18 cellular contexts compared by ENCODE assay signal in the genomic region with DNA sequence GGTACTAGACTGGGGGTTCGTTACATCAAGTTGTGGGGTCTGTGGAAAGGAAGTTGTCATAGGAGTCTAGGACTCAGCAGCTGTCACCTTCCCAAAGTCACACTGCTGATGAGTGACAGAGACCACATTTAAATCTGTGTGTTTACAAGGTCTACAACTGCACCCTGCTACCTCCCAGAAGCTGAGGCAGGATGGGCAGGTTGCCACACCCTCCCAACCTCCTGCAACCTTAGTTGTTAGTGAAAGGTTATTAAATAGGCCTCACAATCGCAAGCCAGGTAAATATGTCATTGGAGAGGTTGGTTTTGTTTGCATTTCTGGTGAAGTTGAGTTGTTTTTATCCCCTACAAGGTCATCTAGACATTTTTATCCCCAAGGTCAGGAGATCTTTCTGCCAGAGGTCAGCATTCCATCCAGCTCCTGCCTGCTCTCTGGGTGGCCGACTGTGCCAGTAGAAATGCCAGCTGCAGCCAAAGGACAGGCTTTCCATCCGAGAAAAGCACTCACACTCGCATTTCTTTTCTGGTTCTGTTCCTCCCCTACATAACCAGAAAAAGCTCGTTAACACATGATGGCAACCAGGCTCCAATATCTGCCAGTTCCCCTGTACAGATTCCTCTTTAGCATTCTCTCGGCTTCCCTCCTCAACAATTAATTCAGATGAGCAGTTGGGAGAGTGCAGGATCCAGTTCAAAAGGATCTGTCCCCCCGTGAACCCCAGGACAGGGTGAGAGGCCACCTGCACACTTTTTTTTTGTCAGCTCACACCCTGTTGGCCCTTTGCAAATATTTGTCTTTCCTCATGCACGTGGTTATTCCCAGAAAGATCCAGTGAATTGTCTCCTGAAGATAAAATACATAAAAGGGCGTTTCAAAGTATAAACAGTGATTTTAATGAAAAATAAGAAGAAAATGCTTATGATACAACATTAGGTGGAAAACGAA.
A peak's percentile ranks its signal among the peaks of the same experiment; 100 is the strongest.
DNase-seq lines count a peak whose midpoint lies in the region; ATAC-seq, FAIRE-seq and TF ChIP-seq lines count a peak whose summit lies in the region.
"Had no signal": no experiment of that assay in that cellular context is flagged by ENCODE, and none has a peak within 500 bp of the region (broad histone marks: within the 10 kb centered on the region; RNA-seq: fewer than 3 reads in every experiment).

No MANE protein-coding gene starts in this region.

- H3K9me3 ChIP-seq in heart right ventricle (peaks cover 0 to 11% (median 0%) of the 10 kb centered on the region in 11 donors), pancreas (no peaks in the 10 kb centered on the region)
- H3K9me3 ChIP-seq: SK-N-SH, transverse colon had no signal

- no peak overlapping the region for H3K4me3 Mint-ChIP-seq in stimulated activated naive B cell treated with anti-CD40 and anti-IgM and Interleukin-4, amounts not matched to agents 10 μg/mL and 1 μg/mL and 100 μg/mL, for 72 hours
- no peak overlapping the region for H3K4me3 Mint-ChIP-seq in activated CD8-positive, alpha-beta T cell treated with anti-CD3 and anti-CD28 coated beads, Interleukin-2, amount 10 ng/mL, durations not matched to agents 7 days and 5 days
- H3K4me3 Mint-ChIP-seq: mesothelial cell of epicardium, nephron had no signal

- H3K27me3 ChIP-seq in heart right ventricle (no peaks in the 10 kb centered on the region), pancreas (no peaks in the 10 kb centered on the region)
- H3K27me3 ChIP-seq: transverse colon had no signal

- peak overlapping the region in 4 of 10 donors; percentile 37 to 46 (median 42) for H3K27ac ChIP-seq in heart right ventricle
- no peak overlapping the region for H3K27ac ChIP-seq in pancreas
- H3K27ac ChIP-seq: transverse colon had no signal

- H3K4me3 ChIP-seq in heart right ventricle: no peak overlapping the region
- no peak overlapping the region for H3K4me3 ChIP-seq in pancreas
- H3K4me3 ChIP-seq: transverse colon had no signal

- DNase-seq in G401 (ENCODE audit: low spot score): peak; percentile 47
- DNase-seq in NCI-H69 (lab: John Stamatoyannopoulos, UW): peak; percentile 41
- no peak for DNase-seq in heart right ventricle
- DNase-seq in pancreas: peak in 2 of 6 donors; percentile 6 to 23
- no peak for DNase-seq in stimulated activated naive B cell treated with anti-CD40 and anti-IgM and Interleukin-4, amounts not matched to agents 10 μg/mL and 1 μg/mL and 100 μg/mL, for 72 hours
- DNase-seq in activated CD8-positive, alpha-beta T cell treated with anti-CD3 and anti-CD28 coated beads, Interleukin-2, amount 10 ng/mL, durations not matched to agents 7 days and 5 days: no peak
- DNase-seq: activated CD4-positive, alpha-beta T cell treated with anti-CD3 and anti-CD28 coated beads, Interleukin-2, amount 50 U/mL, for 48 hours; activated naive CD4-positive, alpha-beta T cell treated with Interleukin-2 at 50 U/mL for 16 hours; NK-92 treated with Interleukin-12 subunit alpha and Interleukin-12 subunit beta, amount 100 ng/mL, for 24 hours; SK-N-SH; stimulated activated CD4-positive, alpha-beta T cell treated with anti-CD3 and anti-CD28 coated beads, Interleukin-2, amount 100 ng/mL, for 24 hours; stimulated activated naive CD4-positive, alpha-beta T cell; transverse colon had no signal

- intact Hi-C loops in heart right ventricle (cut with DNase I) (no loop called here), pancreas (cut with DNase I) (no loop called here)

- H3K4me1 Mint-ChIP-seq in stimulated activated naive B cell treated with anti-CD40 and anti-IgM and Interleukin-4, amounts not matched to agents 10 μg/mL and 1 μg/mL and 100 μg/mL, for 72 hours: no peaks in the 10 kb centered on the region
- H3K4me1 Mint-ChIP-seq in activated CD8-positive, alpha-beta T cell treated with anti-CD3 and anti-CD28 coated beads, Interleukin-2, amount 10 ng/mL, durations not matched to agents 7 days and 5 days (ENCODE audit: low read depth): peaks cover 4% of the 10 kb centered on the region

- no peak for TF ChIP-seq CTCF in heart right ventricle (IDR thresholded peaks at IDR 0.05)
- no peak for TF ChIP-seq CTCF in pancreas (IDR thresholded peaks at IDR 0.05)

- H3K27me3 Mint-ChIP-seq in stimulated activated naive B cell treated with anti-CD40 and anti-IgM and Interleukin-4, amounts not matched to agents 10 μg/mL and 1 μg/mL and 100 μg/mL, for 72 hours: no peaks in the 10 kb centered on the region
- H3K27me3 Mint-ChIP-seq in activated CD8-positive, alpha-beta T cell treated with anti-CD3 and anti-CD28 coated beads, Interleukin-2, amount 10 ng/mL, durations not matched to agents 7 days and 5 days (ENCODE audit: low read depth): no peaks in the 10 kb centered on the region

- 61 to 65% methylated on average over 11 of the region's 11 CpGs for WGBS in heart right ventricle, 2 donors
- WGBS in pancreas, 2 donors: 24 to 30% methylated on average over 11 of the region's 11 CpGs

- H3K36me3 ChIP-seq in heart right ventricle: no peaks in the 10 kb centered on the region
- no peaks in the 10 kb centered on the region for H3K36me3 ChIP-seq in pancreas
- H3K36me3 ChIP-seq: transverse colon had no signal

- no peak for FAIRE-seq in pancreas (lab: Jason Lieb, UNC)
- FAIRE-seq: frontal cortex, RCC 7860 had no signal

- in situ Hi-C loops in G401 (cut with HindIII; ENCODE audit: low sequenced_read_pairs): no loop called here

- H3K9me3 Mint-ChIP-seq in stimulated activated naive B cell treated with anti-CD40 and anti-IgM and Interleukin-4, amounts not matched to agents 10 μg/mL and 1 μg/mL and 100 μg/mL, for 72 hours: peaks cover 3 to 4% of the 10 kb centered on the region in 2 donors
- H3K9me3 Mint-ChIP-seq in activated CD8-positive, alpha-beta T cell treated with anti-CD3 and anti-CD28 coated beads, Interleukin-2, amount 10 ng/mL, durations not matched to agents 7 days and 5 days (ENCODE audit: insufficient read depth): no peaks in the 10 kb centered on the region

- CTCF ChIA-PET in activated CD8-positive, alpha-beta T cell treated with anti-CD3 and anti-CD28 coated beads, Interleukin-2, amount 10 ng/mL, durations not matched to agents 7 days and 5 days (lab: Charles Lee): no interaction called here

- POLR2A ChIA-PET in activated CD8-positive, alpha-beta T cell treated with anti-CD3 and anti-CD28 coated beads, Interleukin-2, amount 10 ng/mL, durations not matched to agents 7 days and 5 days (lab: Charles Lee): no interaction called here

- H3K36me3 Mint-ChIP-seq in stimulated activated naive B cell treated with anti-CD40 and anti-IgM and Interleukin-4, amounts not matched to agents 10 μg/mL and 1 μg/mL and 100 μg/mL, for 72 hours: peaks cover 7 to 10% of the 10 kb centered on the region in 2 donors
- H3K36me3 Mint-ChIP-seq in activated CD8-positive, alpha-beta T cell treated with anti-CD3 and anti-CD28 coated beads, Interleukin-2, amount 10 ng/mL, durations not matched to agents 7 days and 5 days (ENCODE audit: low read depth): no peaks in the 10 kb centered on the region

- H3K27ac Mint-ChIP-seq in stimulated activated naive B cell treated with anti-CD40 and anti-IgM and Interleukin-4, amounts not matched to agents 10 μg/mL and 1 μg/mL and 100 μg/mL, for 72 hours: no peak overlapping the region
- H3K27ac Mint-ChIP-seq in activated CD8-positive, alpha-beta T cell treated with anti-CD3 and anti-CD28 coated beads, Interleukin-2, amount 10 ng/mL, durations not matched to agents 7 days and 5 days: no peak overlapping the region
- H3K27ac Mint-ChIP-seq: mesothelial cell of epicardium, nephron had no signal

- peak in 5 of 8 donors; percentile 50 to 82 (median 67) for ATAC-seq in heart right ventricle
- peak; percentile 48 to 70 (median 64) for ATAC-seq in pancreas
- no peak for ATAC-seq in stimulated activated naive B cell treated with anti-CD40 and anti-IgM and Interleukin-4, amounts not matched to agents 10 μg/mL and 1 μg/mL and 100 μg/mL, for 72 hours (replicated peaks)
- no peak for ATAC-seq in HG02973 (IDR thresholded peaks at IDR 0.05; ENCODE audit: unreplicated experiment)
- ATAC-seq in activated CD8-positive, alpha-beta T cell treated with anti-CD3 and anti-CD28 coated beads, Interleukin-2, amount 10 ng/mL, durations not matched to agents 7 days and 5 days: no peak

- H3K4me1 ChIP-seq in heart right ventricle (peaks cover 0 to 9% (median 0%) of the 10 kb centered on the region in 9 donors), pancreas (peaks cover 6 to 11% (median 10%) of the 10 kb centered on the region in 3 donors)

Comparison
In these comparisons a context has a peak if more than half of its experiments do, and no peak if none do; other contexts are left out.
1. DNase-seq: peak in G401 (single experiment) and NCI-H69 (single experiment); none in heart right ventricle (0 of 2), stimulated activated naive B cell treated with anti-CD40 and anti-IgM and Interleukin-4, amounts not matched to agents 10 μg/mL and 1 μg/mL and 100 μg/mL, for 72 hours (single experiment) and activated CD8-positive, alpha-beta T cell treated with anti-CD3 and anti-CD28 coated beads, Interleukin-2, amount 10 ng/mL, durations not matched to agents 7 days and 5 days (single experiment).
2. ATAC-seq: peak in heart right ventricle (5 of 8) and pancreas (4 of 4); none in stimulated activated naive B cell treated with anti-CD40 and anti-IgM and Interleukin-4, amounts not matched to agents 10 μg/mL and 1 μg/mL and 100 μg/mL, for 72 hours (0 of 2), HG02973 (single experiment) and activated CD8-positive, alpha-beta T cell treated with anti-CD3 and anti-CD28 coated beads, Interleukin-2, amount 10 ng/mL, durations not matched to agents 7 days and 5 days (single experiment).